ENCODE assay signal across 2 cellular contexts in the genomic region with DNA sequence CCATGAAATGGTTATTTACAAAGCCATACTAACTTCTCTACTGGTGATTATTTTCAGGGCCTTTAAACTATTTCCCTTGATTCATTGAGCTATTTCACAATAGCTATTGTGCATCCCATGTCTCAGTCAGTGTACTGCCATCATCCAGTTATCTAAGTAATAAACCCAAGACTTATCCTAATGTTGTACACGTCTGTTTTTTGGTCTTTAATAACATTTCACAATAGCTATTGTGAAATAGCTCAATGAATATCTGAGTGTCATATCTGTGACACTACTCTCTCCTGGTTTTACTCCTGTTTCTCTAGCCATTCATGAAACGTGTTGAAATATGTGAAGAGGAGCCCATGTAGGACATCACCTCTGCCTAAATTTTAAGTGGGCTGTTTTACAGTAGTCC.
TF ChIP-seq lines count a peak whose summit lies in the region.

No MANE protein-coding gene starts in this region.

TF ChIP-seq in HepG2, 621 proteins besides CTCF, POLR2A, EP300 and RAD21:
- TF ChIP-seq CEBPB (IDR thresholded peaks at IDR 0.05; ENCODE audit: borderline replicate concordance, low read depth, low read length) (peak; percentile 80), ZBTB42 (CRISPR knock-in tag; IDR thresholded peaks at IDR 0.05) (no peak)

TF ChIP-seq in GM12891, 5 proteins besides CTCF, POLR2A, EP300 and RAD21:
- TF ChIP-seq TAF1 (IDR thresholded peaks at IDR 0.05; ENCODE audit: low read depth, low read length) (no peak), SPI1 (IDR thresholded peaks at IDR 0.05; ENCODE audit: low read depth, low read length) (no peak)
